Comparison of ENCODE assay signal across 22 cellular contexts in genomic region chr3:36595531-36595930, GRCh38.
"Had no signal": no experiment of that assay in that cellular context is flagged by ENCODE, and none has a peak within 500 bp of the region (broad histone marks: within the 10 kb centered on the region; RNA-seq: fewer than 3 reads in every experiment).

No MANE protein-coding gene starts in this region.

- H3K4me2 ChIP-seq: KMS-11 had no signal

- ATAC-seq: HepG2 had no signal

- H3K27me3 ChIP-seq: SJSA1 had no signal

- H3K9me3 ChIP-seq: SJSA1 had no signal

- DNase-seq: IMR-90, Kasumi-1, MM.1S, NCI-H1092 treated with DMSO at 0.1 percent for 48 hours, NCI-H1436, NCI-H187, NCI-H2029, NCI-H2081 treated with DMSO at 0.1 percent for 48 hours, NCI-H2171, NCI-H226, NCI-H446, NCI-H510A, NCI-H524 treated with DMSO at 0.1 percent for 48 hours, NCI-H69, NCI-H774, Right ventricle myocardium superior, RPMI8226, SIG-M5 had no signal

- H3K27ac ChIP-seq: KMS-11, SJSA1, SK-N-MC had no signal

- H3K4me3 ChIP-seq: SJSA1, SK-N-MC had no signal

- H3K36me3 ChIP-seq: SJSA1 had no signal

- H3K9ac ChIP-seq: KMS-11 had no signal

- H3K4me1 ChIP-seq: SJSA1 had no signal
